In the genomic region with DNA sequence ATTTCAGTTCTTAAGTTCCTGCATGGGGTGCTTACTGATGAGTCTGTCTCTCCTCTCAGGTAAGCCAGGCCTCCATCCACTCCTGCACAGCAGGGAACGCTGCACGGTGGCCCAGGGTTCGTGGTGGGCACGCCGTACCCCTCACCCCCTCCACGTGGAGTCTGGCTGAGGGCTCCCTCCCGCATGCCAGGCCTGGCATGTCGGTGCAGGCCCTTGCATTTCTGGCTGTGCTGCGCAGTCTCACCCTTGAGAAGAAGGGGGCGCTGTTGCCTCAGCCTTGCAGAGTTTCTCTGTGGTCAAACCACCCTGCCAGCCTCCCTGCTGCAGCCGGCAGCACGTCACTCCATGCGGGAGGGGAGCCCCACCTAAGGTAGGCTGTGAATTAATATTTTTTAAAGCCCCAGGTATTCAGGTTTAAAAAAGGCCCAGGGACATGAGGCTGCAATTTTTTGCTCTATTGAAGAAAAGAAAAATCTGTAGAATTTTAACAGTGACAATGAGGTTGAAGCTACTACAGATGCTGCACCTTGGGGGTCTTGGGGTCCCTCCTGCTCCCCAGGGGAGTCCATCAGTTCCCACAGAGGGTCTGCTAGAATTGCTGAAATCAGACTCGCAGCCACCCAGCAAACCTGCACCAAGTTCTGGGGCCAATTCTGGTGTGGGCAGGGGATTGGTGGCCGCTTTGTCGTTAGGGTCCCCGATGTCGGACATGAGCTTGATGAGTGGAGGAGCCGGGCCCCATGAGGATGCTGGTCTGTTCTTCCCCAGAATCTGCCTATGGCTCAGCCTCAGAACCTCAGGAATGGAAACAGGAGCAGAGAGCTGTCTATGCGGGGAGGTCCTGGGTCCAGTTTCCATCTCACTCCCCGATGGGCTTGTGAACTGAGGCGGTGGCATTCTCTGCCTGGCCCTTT, we compare ENCODE assay signal across 8 cellular contexts. TPM values are rescaled to one million over a fixed set of nuclear protein-coding genes. Genes with fewer than 3 reads are reported as not detected.
DNase-seq lines count a peak whose midpoint lies in the region; ATAC-seq and TF ChIP-seq lines count a peak whose summit lies in the region.

No MANE protein-coding gene starts in this region.

- TF ChIP-seq CTCF in dorsolateral prefrontal cortex (IDR thresholded peaks at IDR 0.05 in 54 of 56, conservative IDR thresholded peaks at IDR 0.05 in 2 of 56; ENCODE audit: low read depth in 1 of 56, partially characterized antibody in 56 of 56): peak; percentile 59 to 89 (median 80)
- peak; percentile 66 for TF ChIP-seq CTCF in lung (IDR thresholded peaks at IDR 0.05; ENCODE audit: control extremely low read depth, extremely low read depth)

- peaks cover 5% of the 10 kb centered on the region for H3K4me1 Mint-ChIP-seq in activated CD4-positive, alpha-beta T cell treated with anti-CD3 and anti-CD28 coated beads, Interleukin-2, amount 10 ng/mL, durations not matched to agents 24 days and 14 days

- intact Hi-C loops in activated CD4-positive, alpha-beta T cell treated with anti-CD3 and anti-CD28 coated beads, Interleukin-2, amount 10 ng/mL, durations not matched to agents 24 days and 14 days (cut with micrococcal nuclease): loop anchor here (5.0 to 10.0 kb wide), 2 partner anchors 61 to 1089 kb away; a partner anchor contains a TSS
- intact Hi-C loops in dorsolateral prefrontal cortex (cut with DNase I): loop anchor here (5.0 to 10.0 kb wide), 6 partner anchors 71 to 1099 kb away; a partner anchor contains a TSS

- 36% methylated on average over 22 of the region's 22 CpGs for WGBS in lung, 2 donors

- H3K9me3 ChIP-seq in lung (ENCODE audit: control insufficient read depth in 2 of 2, insufficient read depth in 1 of 2, low read length in 1 of 2): peaks cover 0 to 3% of the 10 kb centered on the region in 2 donors

- H3K27me3 Mint-ChIP-seq in activated CD4-positive, alpha-beta T cell treated with anti-CD3 and anti-CD28 coated beads, Interleukin-2, amount 10 ng/mL, durations not matched to agents 24 days and 14 days: no peaks in the 10 kb centered on the region

- ATAC-seq in GM19328 (IDR thresholded peaks at IDR 0.05; ENCODE audit: unreplicated experiment): peak; percentile 61
- ATAC-seq in HG03432 (IDR thresholded peaks at IDR 0.05; ENCODE audit: unreplicated experiment): peak; percentile 89
- ATAC-seq in lung (ENCODE audit: insufficient read depth, low FRiP score): peak; percentile 82

- H3K4me3 Mint-ChIP-seq in activated CD4-positive, alpha-beta T cell treated with anti-CD3 and anti-CD28 coated beads, Interleukin-2, amount 10 ng/mL, durations not matched to agents 24 days and 14 days: no peak overlapping the region

- H3K27me3 ChIP-seq in dorsolateral prefrontal cortex (no peaks in the 10 kb centered on the region), lung (ENCODE audit: control insufficient read depth, insufficient read depth) (no peaks in the 10 kb centered on the region)

- peak; percentile 84 for DNase-seq in CD1c-positive myeloid dendritic cell (ENCODE audit: extremely low spot score)
- peak; percentile 62 for DNase-seq in NCI-H345 treated with DMSO at 0.1 percent for 48 hours (lab: John Stamatoyannopoulos, UW; ENCODE audit: unreplicated experiment)
- DNase-seq in activated CD4-positive, alpha-beta T cell treated with anti-CD3 and anti-CD28 coated beads, Interleukin-2, amount 10 ng/mL, durations not matched to agents 24 days and 14 days: peak; percentile 93
- peak; percentile 64 to 86 (median 80) for DNase-seq in dorsolateral prefrontal cortex
- DNase-seq in lung (ENCODE audit: low spot score): peak; percentile 85
- peak; percentile 15 to 24 (median 23) for DNase-seq in stimulated activated CD4-positive, alpha-beta T cell treated with anti-CD3 and anti-CD28 coated beads, TNF-alpha, amount 100 ng/mL, for 4 hours (ENCODE audit: low read depth in 3 of 3)

- H3K27ac Mint-ChIP-seq in activated CD4-positive, alpha-beta T cell treated with anti-CD3 and anti-CD28 coated beads, Interleukin-2, amount 10 ng/mL, durations not matched to agents 24 days and 14 days: peak overlapping the region; percentile 25

- H3K9me3 Mint-ChIP-seq in activated CD4-positive, alpha-beta T cell treated with anti-CD3 and anti-CD28 coated beads, Interleukin-2, amount 10 ng/mL, durations not matched to agents 24 days and 14 days: no peaks in the 10 kb centered on the region

- no peaks in the 10 kb centered on the region for H3K36me3 Mint-ChIP-seq in activated CD4-positive, alpha-beta T cell treated with anti-CD3 and anti-CD28 coated beads, Interleukin-2, amount 10 ng/mL, durations not matched to agents 24 days and 14 days (ENCODE audit: low read depth)

- peak overlapping the region in 30 of 59 donors; percentile 3 to 49 (median 27) for H3K4me3 ChIP-seq in dorsolateral prefrontal cortex
- no peak overlapping the region for H3K4me3 ChIP-seq in lung

- peaks cover 0 to 11% of the 10 kb centered on the region in 2 donors for H3K4me1 ChIP-seq in lung (ENCODE audit: control insufficient read depth in 2 of 2, insufficient read depth in 2 of 2, low read length in 2 of 2)

- H3K36me3 ChIP-seq in lung (ENCODE audit: control insufficient read depth in 2 of 2, insufficient read depth in 2 of 2, low read length in 2 of 2): no peaks in the 10 kb centered on the region

- H3K27ac ChIP-seq in dorsolateral prefrontal cortex: peak overlapping the region in 4 of 59 donors; percentile 0 to 46 (median 12)
- H3K27ac ChIP-seq in lung (ENCODE audit: low read depth in 1 of 2, low read length in 1 of 2): peak overlapping the region in 1 of 2 donors; percentile 42

RNA-seq across cellular contexts. Expression of a gene that starts 52.6 kb away (rescaled TPM):
- 38.8 and 43.4 TPM in 2 replicates for total RNA-seq in activated CD4-positive, alpha-beta T cell treated with anti-CD3 and anti-CD28 coated beads, Interleukin-2, amount 10 ng/mL, durations not matched to agents 24 days and 14 days
- total RNA-seq in dorsolateral prefrontal cortex (10 to 100 TPM; 22.3 to 43.3 (median 32.9) TPM), lung (10 to 100 TPM; 24.3 to 46.9 TPM)
- 10 to 100 TPM in 1 of 2 donors, 1 to 10 TPM in 1; 9.4 to 10.4 TPM for polyA plus RNA-seq in lung

Comparison
In these comparisons a context has a peak if more than half of its experiments do, and no peak if none do; other contexts are left out.
1. DNase-seq: peak in every context shown above with its lines; median percentile 93 in activated CD4-positive, alpha-beta T cell treated with anti-CD3 and anti-CD28 coated beads, Interleukin-2, amount 10 ng/mL, durations not matched to agents 24 days and 14 days; 85 in lung; 84 in CD1c-positive myeloid dendritic cell; 80 in dorsolateral prefrontal cortex; 62 in NCI-H345 treated with DMSO at 0.1 percent for 48 hours; 23 in stimulated activated CD4-positive, alpha-beta T cell treated with anti-CD3 and anti-CD28 coated beads, TNF-alpha, amount 100 ng/mL, for 4 hours.